9 cellular contexts compared by ENCODE assay signal in the genomic region with DNA sequence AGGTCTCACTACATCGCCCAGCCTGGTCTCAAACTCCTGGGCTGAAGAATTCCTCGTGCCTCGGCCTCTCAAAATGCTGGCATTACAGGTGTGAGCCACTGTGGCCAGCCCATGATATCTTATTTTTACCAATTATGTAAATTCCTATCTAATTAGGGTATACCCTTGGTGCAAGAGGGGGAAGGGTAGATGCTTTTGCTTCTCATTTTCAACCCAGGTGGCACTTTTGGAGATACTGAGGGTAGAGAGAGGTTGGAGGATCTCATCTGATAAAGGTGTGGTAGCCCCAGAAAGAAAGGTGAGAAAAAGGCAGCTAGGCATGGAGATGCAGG. TPM values are rescaled to one million over a fixed set of nuclear protein-coding genes. Genes with fewer than 3 reads are reported as not detected.
DNase-seq lines count a peak whose midpoint lies in the region; ATAC-seq, FAIRE-seq and TF ChIP-seq lines count a peak whose summit lies in the region.
"Had no signal": no experiment of that assay in that cellular context is flagged by ENCODE, and none has a peak within 500 bp of the region (broad histone marks: within the 10 kb centered on the region; RNA-seq: fewer than 3 reads in every experiment).

No MANE protein-coding gene starts in this region.

- DNase-seq in cardiac muscle cell (ENCODE audit: low read depth in 1 of 2, low spot score in 1 of 2) (no peak), cardiac septum (ENCODE audit: low spot score) (no peak), GM12878 (ENCODE audit: low read depth, low spot score) (no peak), NCI-H345 treated with DMSO at 0.1 percent for 48 hours (lab: John Stamatoyannopoulos, UW; ENCODE audit: unreplicated experiment) (no peak), DMS 273 treated with DMSO at 0.1 percent for 48 hours (lab: John Stamatoyannopoulos, UW) (no peak), NCI-H1694 treated with DMSO at 0.1 percent for 48 hours (lab: John Stamatoyannopoulos, UW) (no peak)
- DNase-seq: NCI-H1694 had no signal

- no peak for FAIRE-seq in GM12878 (lab: Jason Lieb, UNC)

- no peak for ATAC-seq in GM12878

- H3K27ac ChIP-seq in cardiac muscle cell (peak overlapping the region; percentile 28), GM12878 (ENCODE audit: control insufficient read depth, insufficient read depth) (peak overlapping the region; percentile 84), mucosa of rectum (ENCODE audit: low read depth in 2 of 2, low read length in 2 of 2) (peak overlapping the region; percentile 87 to 88), urinary bladder (ENCODE audit: low read depth) (peak overlapping the region; percentile 77)

- TF ChIP-seq CTCF in cardiac muscle cell (IDR thresholded peaks at IDR 0.05; ENCODE audit: low read depth, low read length): no peak
- TF ChIP-seq CTCF in GM12878 (IDR thresholded peaks at IDR 0.05 in 2 of 3, conservative IDR thresholded peaks at IDR 0.05 in 1 of 3; ENCODE audit: control insufficient read depth in 2 of 3, extremely low read depth in 1 of 3, insufficient read depth in 1 of 3, low read depth in 3 of 3, low read length in 3 of 3): no peak

- H2AFZ ChIP-seq in GM12878 (ENCODE audit: control insufficient read depth, low read depth, low read length): no peak overlapping the region; the same call in 1 of the 2 replicates

- CTCF ChIA-PET in GM12878 (lab: Yijun Ruan, JAX): interaction anchor here (1.4 to 14.0 kb wide), 4 partner anchors 8 to 47 kb away, joined by 4 to 390 read pairs (median 10); partner anchors contain the start of gene MCL1

- intact Hi-C loops in cardiac septum (cut with DNase I): loop anchor here (10.0 kb wide), 1 partner anchor 247 kb away; the partner anchor contains the start of gene RPRD2
- intact Hi-C loops in GM12878 (cut with micrococcal nuclease; ENCODE audit: unreplicated experiment): no loop called here

- POLR2A ChIA-PET in GM12878 (lab: Charles Lee): interaction anchor here (1.0 to 7.3 kb wide), 5 partner anchors 10 to 48 kb away, joined by 3 to 95 read pairs (median 7); partner anchors contain the start of gene MCL1

- BruUV-seq in GM12878 (replicated peaks; lab: Mats Ljungman, UMichigan): TSS peak; percentile 99

- H3K9ac ChIP-seq in GM12878 (ENCODE audit: control insufficient read depth, insufficient read depth, low read length) (peak overlapping the region; percentile 42), mucosa of rectum (ENCODE audit: low read depth in 1 of 2, low read length in 2 of 2) (peak overlapping the region; percentile 62 to 70)

- no peak for TF ChIP-seq RAD21 in GM12878 (IDR thresholded peaks at IDR 0.05; ENCODE audit: insufficient read depth, low read depth, low read length)

- in situ Hi-C loops in GM12878 (cut with MboI): loop anchor here (5.0 kb wide), 1 partner anchor 45 kb away; no protein-coding TSS in a partner anchor

- H3K4me1 ChIP-seq in cardiac muscle cell (ENCODE audit: low read depth) (peaks cover 4% of the 10 kb centered on the region), GM12878 (ENCODE audit: control insufficient read depth, insufficient read depth, low read length) (peaks cover 41% of the 10 kb centered on the region), mucosa of rectum (ENCODE audit: control insufficient read depth in 2 of 2, insufficient read depth in 2 of 2, low read length in 2 of 2) (peaks cover 33 to 50% of the 10 kb centered on the region in 2 donors), urinary bladder (ENCODE audit: insufficient read depth) (peaks cover 1% of the 10 kb centered on the region)

- TF ChIP-seq EP300 in GM12878 (IDR thresholded peaks at IDR 0.05; ENCODE audit: borderline replicate concordance in 1 of 2, control insufficient read depth in 1 of 2, low read depth in 2 of 2, low read length in 2 of 2): no peak

- RAD21 ChIA-PET in GM12878 (lab: Charles Lee; ENCODE audit: unreplicated experiment): interaction anchor here (1.1 to 7.0 kb wide), 7 partner anchors 10 to 50 kb away, joined by 3 to 81 read pairs (median 5); partner anchors contain the start of gene MCL1

- SMC1A ChIA-PET in GM12878 (lab: Charles Lee; ENCODE audit: uncharacterized antibody, unreplicated experiment): interaction anchor here (0.7 to 18.8 kb wide), 7 partner anchors 9 to 49 kb away, joined by 3 to 367 read pairs (median 6); partner anchors contain the start of genes ENSA and MCL1

- H3K79me2 ChIP-seq in GM12878 (ENCODE audit: control insufficient read depth, insufficient read depth, low read length): no peaks in the 10 kb centered on the region; the same call in none of the 2 replicates

- H3K9me3 ChIP-seq in cardiac muscle cell (ENCODE audit: low read depth) (no peaks in the 10 kb centered on the region), GM12878 (replicated peaks; ENCODE audit: control insufficient read depth, insufficient read depth, low read length) (no peaks in the 10 kb centered on the region), mucosa of rectum (ENCODE audit: control insufficient read depth in 2 of 2, low read length in 2 of 2) (no peaks in the 10 kb centered on the region)

- TF ChIP-seq POLR2A in GM12878 (IDR thresholded peaks at IDR 0.05; ENCODE audit: low read depth, low read length): no peak

- H3K4me2 ChIP-seq in GM12878 (ENCODE audit: control insufficient read depth, insufficient read depth): peak overlapping the region; percentile 75

- no peaks in the 10 kb centered on the region for H4K20me1 ChIP-seq in GM12878 (ENCODE audit: control insufficient read depth, insufficient read depth)

- WGBS in GM12878 (ENCODE audit: insufficient coverage, insufficient replicate concordance, low lambda C conversion rate, missing lambda C conversion rate): 24% methylated on average over 3 of the region's 3 CpGs
- 98% methylated on average over 3 of the region's 3 CpGs for WGBS in urinary bladder

- H3K36me3 ChIP-seq in cardiac muscle cell: peaks cover 4% of the 10 kb centered on the region
- H3K36me3 ChIP-seq in GM12878 (ENCODE audit: control insufficient read depth in 2 of 2, insufficient read depth in 2 of 2, low read length in 1 of 2): peaks cover 2 to 11% of the 10 kb centered on the region in 2 experiments; a peak in 2 of 4 replicates
- peaks cover 0 to 3% of the 10 kb centered on the region in 2 donors for H3K36me3 ChIP-seq in mucosa of rectum (ENCODE audit: control insufficient read depth in 2 of 2, insufficient read depth in 2 of 2, low read length in 2 of 2)
- no peaks in the 10 kb centered on the region for H3K36me3 ChIP-seq in urinary bladder (ENCODE audit: insufficient read depth)

- H3K4me3 ChIP-seq in cardiac muscle cell (no peak overlapping the region), GM12878 (no peak overlapping the region), mucosa of rectum (ENCODE audit: low read length in 2 of 2) (peak overlapping the region in 1 of 2 donors; percentile 20), urinary bladder (ENCODE audit: low read depth, low read length) (no peak overlapping the region)

- no peaks in the 10 kb centered on the region for H3K27me3 ChIP-seq in cardiac muscle cell
- no peaks in the 10 kb centered on the region for H3K27me3 ChIP-seq in GM12878 (replicated peaks in 1 of 2; ENCODE audit: control insufficient read depth in 2 of 2, insufficient read depth in 2 of 2, low read length in 1 of 2)
- no peaks in the 10 kb centered on the region for H3K27me3 ChIP-seq in mucosa of rectum (ENCODE audit: control insufficient read depth in 2 of 2, insufficient read depth in 2 of 2, low read length in 2 of 2)

TF ChIP-seq in GM12878, 131 proteins besides CTCF, POLR2A, EP300 and RAD21 (continues in another document):
- TF ChIP-seq SMARCA5 (IDR thresholded peaks at IDR 0.05) (peak; percentile 66; the same call in 1 of the 2 replicates), ASH2L (IDR thresholded peaks at IDR 0.05; ENCODE audit: borderline replicate concordance, low read depth) (no peak)

RNA-seq across cellular contexts. Expression of gene ENSA, which starts 17.4 kb away (rescaled TPM):
- total RNA-seq in cardiac muscle cell (65.9 and 158 TPM in 2 replicates), cardiac septum (141 TPM), GM12878 (2014; rRNA removed) (155 and 157 TPM in 2 replicates), GM12878 (2014; rRNA removed; fragmentation: Illumina TruSeq; extraction: Trizol) (201 and 203 TPM in 2 replicates), GM12878 (2021) (235 and 244 TPM in 2 replicates), urinary bladder (107 TPM)
- polyA plus RNA-seq in cardiac muscle cell (62.2 and 82.2 TPM in 2 replicates), GM12878 (2011; rRNA removed) (112 and 146 TPM in 2 replicates), GM12878 (2014; fragmentation: Illumina TruSeq; extraction: Trizol) (605 and 677 TPM in 2 replicates), GM12878 (2014; fragmentation: Nextera tagmentation; extraction: Ambion mirVana) (10 to 100 TPM; 56.1 to 86.8 TPM), GM12878 (2014; rRNA removed) (205 and 208 TPM in 2 replicates), GM12878 (2016; fragmentation: Nextera tagmentation; extraction: Ambion mirVana) (100 to 1,000 TPM; 124 to 131 TPM), urinary bladder (152 TPM)
- 215 and 216 TPM in 2 replicates for total RNA-seq in GM12878 (2013; cell fraction: nucleolus; rRNA removed)
- 63.5 TPM for polyA plus RNA-seq in GM12878 (2011; ENCODE audit: low read depth)
- polyA plus RNA-seq in GM12878 (2011; cell fraction: cytosol; rRNA removed): 121 and 143 TPM in 2 replicates
- polyA plus RNA-seq in GM12878 (2011; cell fraction: nucleus; rRNA removed): 36.4 and 43.6 TPM in 2 replicates
- polyA plus RNA-seq in GM12878 (2012): 128 and 174 TPM in 2 replicates
- 30.2 and 34.0 TPM in 2 replicates for polyA minus RNA-seq in GM12878 (2011; rRNA and poly(A)+ RNA removed)
- 12.8 and 20.2 TPM in 2 replicates for polyA minus RNA-seq in GM12878 (2011; cell fraction: cytosol; rRNA and poly(A)+ RNA removed)
- 15.4 and 23.1 TPM in 2 replicates for polyA minus RNA-seq in GM12878 (2011; cell fraction: nucleus; rRNA and poly(A)+ RNA removed)

RNA-seq across cellular contexts. Expression of gene MCL1, which starts 32.6 kb away (rescaled TPM):
- total RNA-seq in cardiac muscle cell: 96.5 and 101 TPM in 2 replicates
- 61.2 and 65.2 TPM in 2 replicates for polyA plus RNA-seq in cardiac muscle cell
- total RNA-seq in cardiac septum: 145 TPM
- total RNA-seq in GM12878 (2013; cell fraction: nucleolus; rRNA removed): 113 and 120 TPM in 2 replicates
- 92.5 and 101 TPM in 2 replicates for total RNA-seq in GM12878 (2014; rRNA removed)
- 99.4 and 99.6 TPM in 2 replicates for total RNA-seq in GM12878 (2014; rRNA removed; fragmentation: Illumina TruSeq; extraction: Trizol)
- 142 and 148 TPM in 2 replicates for total RNA-seq in GM12878 (2021)
- polyA plus RNA-seq in GM12878 (2011; ENCODE audit: low read depth): 89.1 TPM
- 102 and 141 TPM in 2 replicates for polyA plus RNA-seq in GM12878 (2011; rRNA removed)
- polyA plus RNA-seq in GM12878 (2011; cell fraction: cytosol; rRNA removed): 47.3 and 50.1 TPM in 2 replicates
- 96.0 and 105 TPM in 2 replicates for polyA plus RNA-seq in GM12878 (2011; cell fraction: nucleus; rRNA removed)
- 124 and 128 TPM in 2 replicates for polyA plus RNA-seq in GM12878 (2012)
- polyA plus RNA-seq in GM12878 (2014; fragmentation: Illumina TruSeq; extraction: Trizol): 109 and 133 TPM in 2 replicates
- polyA plus RNA-seq in GM12878 (2014; fragmentation: Nextera tagmentation; extraction: Ambion mirVana): 10 to 100 TPM; 18.1 to 25.5 TPM
- 74.7 and 80.2 TPM in 2 replicates for polyA plus RNA-seq in GM12878 (2014; rRNA removed)
- polyA plus RNA-seq in GM12878 (2016; fragmentation: Nextera tagmentation; extraction: Ambion mirVana): 10 to 100 TPM; 52.6 to 60.3 TPM
- 86.6 and 103 TPM in 2 replicates for polyA minus RNA-seq in GM12878 (2011; rRNA and poly(A)+ RNA removed)
- polyA minus RNA-seq in GM12878 (2011; cell fraction: cytosol; rRNA and poly(A)+ RNA removed): 37.0 and 38.8 TPM in 2 replicates
- 89.3 and 122 TPM in 2 replicates for polyA minus RNA-seq in GM12878 (2011; cell fraction: nucleus; rRNA and poly(A)+ RNA removed)
- 160 TPM for total RNA-seq in urinary bladder
- polyA plus RNA-seq in urinary bladder: 225 TPM

Comparison
In these comparisons a context has a peak if more than half of its experiments do, and no peak if none do; other contexts are left out.
1. H3K27ac ChIP-seq: peak in every context shown above with its lines; median percentile 88 in mucosa of rectum; 84 in GM12878; 77 in urinary bladder; 28 in cardiac muscle cell.